Comparison of ENCODE assay signal across 23 cellular contexts in the genomic region with DNA sequence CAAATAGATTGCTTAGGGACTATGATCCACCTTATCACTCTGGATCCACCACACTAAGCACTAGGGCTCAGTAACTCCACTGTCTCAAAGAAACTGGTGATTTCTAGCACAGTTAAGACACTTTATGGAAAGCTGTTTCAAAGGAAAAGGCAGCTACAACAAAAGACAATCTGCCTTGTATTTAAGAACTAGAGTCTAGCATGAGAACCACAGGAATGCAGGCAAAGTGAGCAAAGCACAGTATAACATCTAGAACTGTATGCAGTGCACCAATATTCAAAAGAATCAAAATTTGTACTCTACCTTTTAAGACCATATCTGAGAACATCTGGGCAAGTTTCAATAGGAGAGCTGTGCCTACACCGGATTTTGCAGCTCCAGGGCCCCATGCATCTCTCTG. TPM values are rescaled to one million over a fixed set of nuclear protein-coding genes. Genes with fewer than 3 reads are reported as not detected.
A peak's percentile ranks its signal among the peaks of the same experiment; 100 is the strongest.
DNase-seq lines count a peak whose midpoint lies in the region; ATAC-seq and TF ChIP-seq lines count a peak whose summit lies in the region.
"Had no signal": no experiment of that assay in that cellular context is flagged by ENCODE, and none has a peak within 500 bp of the region (broad histone marks: within the 10 kb centered on the region; RNA-seq: fewer than 3 reads in every experiment).

No MANE protein-coding gene starts in this region.

- no peak for TF ChIP-seq POLR2A in heart left ventricle (IDR thresholded peaks at IDR 0.05)

- POLR2A ChIA-PET in WTC11 (lab: Charles Lee): no interaction called here

- H3K27ac ChIP-seq in heart left ventricle: no peak overlapping the region
- H3K27ac ChIP-seq: body of pancreas, foreskin keratinocyte, hepatocyte, suprapubic skin had no signal

- 90 to 100% (median 95%) methylated on average over 1 of the region's 1 CpG for WGBS in heart left ventricle, 4 donors

- peaks cover 0 to 100% (median 100%) of the 10 kb centered on the region in 9 donors for H3K36me3 ChIP-seq in heart left ventricle

- CTCF ChIA-PET in WTC11 (lab: Charles Lee): no interaction called here

- H3K36me3 Mint-ChIP-seq in WTC11: peaks cover 90% of the 10 kb centered on the region

- H3K4me3 Mint-ChIP-seq in stimulated activated naive CD8-positive, alpha-beta T cell treated with anti-CD3 and anti-CD28 coated beads, Interleukin-15, amount 100 ng/mL, for 72 hours: no peak overlapping the region
- no peak overlapping the region for H3K4me3 Mint-ChIP-seq in WTC11
- H3K4me3 Mint-ChIP-seq: CD8-positive, alpha-beta T cell; immature natural killer cell; neural crest cell had no signal

- H3K4me1 Mint-ChIP-seq in stimulated activated naive CD8-positive, alpha-beta T cell treated with anti-CD3 and anti-CD28 coated beads, Interleukin-15, amount 100 ng/mL, for 72 hours: no peaks in the 10 kb centered on the region
- H3K4me1 Mint-ChIP-seq in WTC11: peaks cover 19% of the 10 kb centered on the region
- H3K4me1 Mint-ChIP-seq: immature natural killer cell, neural crest cell had no signal

- no peak for TF ChIP-seq CTCF in WTC11 (IDR thresholded peaks at IDR 0.05)
- no peak for TF ChIP-seq CTCF in choroid plexus epithelial cell (conservative IDR thresholded peaks at IDR 0.05; ENCODE audit: low read depth, low read length)
- no peak for TF ChIP-seq CTCF in heart left ventricle (IDR thresholded peaks at IDR 0.05)

- no peaks in the 10 kb centered on the region for H3K27me3 ChIP-seq in heart left ventricle
- H3K27me3 ChIP-seq: body of pancreas, foreskin keratinocyte, hepatocyte, suprapubic skin had no signal

- H3K4me3 ChIP-seq in choroid plexus epithelial cell (ENCODE audit: low read depth, low read length) (no peak overlapping the region), heart left ventricle (no peak overlapping the region)
- H3K4me3 ChIP-seq: body of pancreas, hepatocyte, suprapubic skin had no signal

- no peak for DNase-seq in stimulated activated naive CD8-positive, alpha-beta T cell treated with anti-CD3 and anti-CD28 coated beads, Interleukin-15, amount 100 ng/mL, for 72 hours
- no peak for DNase-seq in stimulated activated naive CD8-positive, alpha-beta T cell treated with anti-CD3 and anti-CD28 coated beads, Interleukin-15, Interleukin-2, amounts not matched to agents 100 U/mL and 50 U/mL, for 24 hours
- DNase-seq in WTC11 (ENCODE audit: low spot score) (no peak), choroid plexus epithelial cell (ENCODE audit: low read depth) (peak; percentile 59), heart left ventricle (no peak), retina (no peak)
- DNase-seq: activated CD4-positive, CD25-positive, alpha-beta regulatory T cell; activated naive CD4-positive, alpha-beta T cell; body of pancreas; CD8-positive, alpha-beta T cell; effector CD4-positive, alpha-beta T cell; foreskin keratinocyte; GDM1; immature natural killer cell; NCI-H187; NCI-H226; NCI-H748 treated with DMSO at 0.1 percent for 48 hours; SK-N-SH; T-helper 9 cell had no signal

- H3K9me3 ChIP-seq in heart left ventricle: no peaks in the 10 kb centered on the region
- H3K9me3 ChIP-seq: body of pancreas, SK-N-SH, suprapubic skin had no signal

- peak overlapping the region; percentile 34 to 83 for H3K27ac Mint-ChIP-seq in stimulated activated naive CD8-positive, alpha-beta T cell treated with anti-CD3 and anti-CD28 coated beads, Interleukin-15, amount 100 ng/mL, for 72 hours
- peak overlapping the region; percentile 37; the same call in 1 of the 2 replicates for H3K27ac Mint-ChIP-seq in WTC11
- H3K27ac Mint-ChIP-seq: CD8-positive, alpha-beta T cell had no signal

- ATAC-seq in stimulated activated naive CD8-positive, alpha-beta T cell treated with anti-CD3 and anti-CD28 coated beads, Interleukin-15, amount 100 ng/mL, for 72 hours: no peak
- ATAC-seq in stimulated activated naive CD8-positive, alpha-beta T cell treated with anti-CD3 and anti-CD28 coated beads, Interleukin-15, Interleukin-2, amounts not matched to agents 100 U/mL and 50 U/mL, for 24 hours: no peak
- no peak for ATAC-seq in WTC11
- no peak for ATAC-seq in heart left ventricle
- no peak for ATAC-seq in GM18873 (IDR thresholded peaks at IDR 0.05; ENCODE audit: low FRiP score, unreplicated experiment)
- ATAC-seq: body of pancreas; CD8-positive, alpha-beta T cell; foreskin keratinocyte had no signal

- H3K9me3 Mint-ChIP-seq in stimulated activated naive CD8-positive, alpha-beta T cell treated with anti-CD3 and anti-CD28 coated beads, Interleukin-15, amount 100 ng/mL, for 72 hours: no peaks in the 10 kb centered on the region
- H3K9me3 Mint-ChIP-seq in WTC11: peaks cover 5% of the 10 kb centered on the region
- H3K9me3 Mint-ChIP-seq: CD8-positive, alpha-beta T cell; immature natural killer cell; neural crest cell had no signal

- no peaks in the 10 kb centered on the region for H3K4me1 ChIP-seq in heart left ventricle
- H3K4me1 ChIP-seq: body of pancreas, foreskin keratinocyte, suprapubic skin had no signal

- no peaks in the 10 kb centered on the region for H3K27me3 Mint-ChIP-seq in stimulated activated naive CD8-positive, alpha-beta T cell treated with anti-CD3 and anti-CD28 coated beads, Interleukin-15, amount 100 ng/mL, for 72 hours
- H3K27me3 Mint-ChIP-seq in WTC11 (ENCODE audit: low read depth): no peaks in the 10 kb centered on the region

- intact Hi-C loops in heart left ventricle (cut with DNase I): loop anchor here in 1 of 10 donors (10.0 kb wide), 1 partner anchor 451 kb away; a partner anchor contains a TSS

TF ChIP-seq in WTC11, 78 proteins besides CTCF, POLR2A, EP300 and RAD21:
- TF ChIP-seq, protein P1, sequence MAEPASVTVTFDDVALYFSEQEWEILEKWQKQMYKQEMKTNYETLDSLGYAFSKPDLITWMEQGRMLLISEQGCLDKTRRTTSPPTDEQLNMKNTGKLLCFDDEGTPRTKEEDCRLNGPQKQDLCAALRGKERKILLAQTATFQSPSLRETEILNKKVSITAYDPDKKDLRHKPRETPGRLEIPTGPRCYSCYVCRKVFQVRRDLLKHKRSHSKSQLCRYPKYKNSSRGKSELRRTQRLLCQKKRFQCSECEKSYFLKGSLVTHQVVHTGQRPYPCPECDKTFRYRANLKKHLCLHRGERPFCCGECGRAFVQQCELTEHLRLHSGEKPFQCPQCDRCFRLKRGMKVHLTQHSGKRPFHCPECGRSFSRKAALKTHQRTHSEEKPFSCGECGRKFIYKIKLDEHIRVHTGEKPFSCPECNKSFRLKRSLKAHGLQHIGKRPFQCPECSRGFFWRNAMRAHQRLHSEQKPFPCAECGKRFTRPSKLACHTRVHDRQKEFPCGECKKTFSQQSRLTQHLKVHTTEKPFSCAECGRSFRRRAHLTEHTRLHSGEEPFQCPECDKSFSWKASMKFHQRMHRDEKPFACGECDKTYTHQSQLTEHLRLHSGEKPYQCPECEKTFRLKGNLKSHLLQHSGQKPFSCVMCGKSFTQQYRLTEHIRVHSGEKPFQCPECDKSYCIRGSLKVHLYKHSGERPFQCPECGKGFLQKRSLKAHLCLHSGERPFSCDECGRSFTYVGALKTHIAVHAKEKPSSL (CRISPR knock-in tag; conservative IDR thresholded peaks at IDR 0.05): no peak
- no peak for TF ChIP-seq MXD4 (CRISPR knock-in tag; IDR thresholded peaks at IDR 0.05; ENCODE audit: borderline replicate concordance)
- TF ChIP-seq ESRRA (CRISPR knock-in tag; IDR thresholded peaks at IDR 0.05; ENCODE audit: borderline replicate concordance): no peak
- TF ChIP-seq ZNF263 (CRISPR knock-in tag; IDR thresholded peaks at IDR 0.05; ENCODE audit: low read depth): no peak
- no peak for TF ChIP-seq ETV6 (CRISPR knock-in tag; IDR thresholded peaks at IDR 0.05)
- TF ChIP-seq, protein P2, sequence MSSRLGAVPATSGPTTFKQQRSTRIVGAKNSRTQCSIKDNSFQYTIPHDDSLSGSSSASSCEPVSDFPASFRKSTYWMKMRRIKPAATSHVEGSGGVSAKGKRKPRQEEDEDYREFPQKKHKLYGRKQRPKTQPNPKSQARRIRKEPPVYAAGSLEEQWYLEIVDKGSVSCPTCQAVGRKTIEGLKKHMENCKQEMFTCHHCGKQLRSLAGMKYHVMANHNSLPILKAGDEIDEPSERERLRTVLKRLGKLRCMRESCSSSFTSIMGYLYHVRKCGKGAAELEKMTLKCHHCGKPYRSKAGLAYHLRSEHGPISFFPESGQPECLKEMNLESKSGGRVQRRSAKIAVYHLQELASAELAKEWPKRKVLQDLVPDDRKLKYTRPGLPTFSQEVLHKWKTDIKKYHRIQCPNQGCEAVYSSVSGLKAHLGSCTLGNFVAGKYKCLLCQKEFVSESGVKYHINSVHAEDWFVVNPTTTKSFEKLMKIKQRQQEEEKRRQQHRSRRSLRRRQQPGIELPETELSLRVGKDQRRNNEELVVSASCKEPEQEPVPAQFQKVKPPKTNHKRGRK (CRISPR knock-in tag; IDR thresholded peaks at IDR 0.05; ENCODE audit: borderline replicate concordance): no peak
- TF ChIP-seq, protein P3, sequence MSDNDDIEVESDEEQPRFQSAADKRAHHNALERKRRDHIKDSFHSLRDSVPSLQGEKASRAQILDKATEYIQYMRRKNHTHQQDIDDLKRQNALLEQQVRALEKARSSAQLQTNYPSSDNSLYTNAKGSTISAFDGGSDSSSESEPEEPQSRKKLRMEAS (CRISPR knock-in tag; IDR thresholded peaks at IDR 0.05): no peak
- TF ChIP-seq ZBTB21 (CRISPR knock-in tag; IDR thresholded peaks at IDR 0.05; ENCODE audit: borderline replicate concordance): no peak
- no peak for TF ChIP-seq JAZF1 (CRISPR knock-in tag; IDR thresholded peaks at IDR 0.05)
- TF ChIP-seq GABPB1 (CRISPR knock-in tag; IDR thresholded peaks at IDR 0.05): no peak
TF ChIP-seq in WTC11: peak in this region for 0.

RNA-seq across cellular contexts. Expression of a gene that starts 17.9 kb away (rescaled TPM):
- total RNA-seq in WTC11 (2021): 92.8 to 143 TPM (median 93.4 TPM) in 3 replicates
- total RNA-seq in heart left ventricle: 100 to 1,000 TPM in 6 of 9 donors, 10 to 100 TPM in 3; 15.7 to 232 (median 121) TPM
- 10 to 100 TPM; 24.2 to 70.7 TPM for polyA plus RNA-seq in heart left ventricle
